Comparison of ENCODE assay signal across 7 cellular contexts in the genomic region with DNA sequence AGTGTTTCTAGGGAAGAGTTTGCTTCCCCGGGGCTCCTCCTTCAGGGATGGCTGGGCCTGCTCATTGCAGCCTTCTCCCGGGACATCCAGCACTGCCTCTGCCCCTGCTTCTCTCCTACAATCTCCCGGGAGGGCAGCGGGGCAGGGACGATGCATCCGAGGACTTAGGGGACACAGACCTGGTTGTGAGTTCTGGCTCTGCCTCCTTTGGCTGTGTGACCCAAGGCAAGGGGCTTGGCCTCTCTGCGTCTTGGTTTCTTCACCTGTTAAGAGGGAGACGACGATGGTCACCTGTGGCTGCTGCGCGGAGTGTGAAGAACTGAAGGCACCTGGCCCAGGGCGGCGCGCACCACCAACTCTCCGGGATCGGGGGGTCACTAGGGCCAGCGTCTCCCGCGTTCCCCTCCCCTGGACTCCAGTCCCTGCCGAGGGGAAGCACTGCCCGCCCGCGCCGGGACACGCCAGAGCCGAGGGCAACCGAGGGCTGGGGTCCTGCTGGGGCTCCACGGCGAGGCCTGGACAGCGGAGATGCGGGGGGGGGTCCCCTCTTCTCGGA. TPM values are rescaled to one million over a fixed set of nuclear protein-coding genes. Genes with fewer than 3 reads are reported as not detected.
DNase-seq lines count a peak whose midpoint lies in the region; ATAC-seq and TF ChIP-seq lines count a peak whose summit lies in the region.

No MANE protein-coding gene starts in this region.

- peak overlapping the region; percentile 48; the same call in 1 of the 2 replicates for H2AFZ ChIP-seq in GM23248
- H2AFZ ChIP-seq in SU-DHL-6 (ENCODE audit: low read depth, low read length, severe bottlenecking), result no peak overlapping the region

- no peaks in the 10 kb centered on the region; the same call in none of the 2 replicates for H3K27me3 ChIP-seq in GM23248 (replicated peaks; ENCODE audit: insufficient read depth)
- no peaks in the 10 kb centered on the region for H3K27me3 ChIP-seq in SU-DHL-6 (ENCODE audit: low read length)
- H3K27me3 ChIP-seq in gastrocnemius medialis, result peaks cover 0 to 5% (median 0%) of the 10 kb centered on the region in 3 donors

- H3K4me2 ChIP-seq in GM23248 (ENCODE audit: unreplicated experiment), result peak overlapping the region; percentile 75
- H3K4me2 ChIP-seq in SU-DHL-6 (ENCODE audit: low read depth, low read length, poor library complexity, severe bottlenecking), result peak overlapping the region; percentile 79

- ATAC-seq in left cardiac atrium, result peak; percentile 19 to 36
- ATAC-seq in gastrocnemius medialis, result peak; percentile 25 to 30
- no peak for ATAC-seq in GM21390 (IDR thresholded peaks at IDR 0.05; ENCODE audit: unreplicated experiment)
- no peak for ATAC-seq in GM21737 (IDR thresholded peaks at IDR 0.05; ENCODE audit: unreplicated experiment)

- H3K9ac ChIP-seq in GM23248 (peak overlapping the region; percentile 20; the same call in 1 of the 2 replicates), SU-DHL-6 (ENCODE audit: low read length) (peak overlapping the region; percentile 66)

- H3K9me3 ChIP-seq in GM23248 (ENCODE audit: low read depth) (no peaks in the 10 kb centered on the region), SU-DHL-6 (ENCODE audit: insufficient read depth, low read length) (no peaks in the 10 kb centered on the region), gastrocnemius medialis (no peaks in the 10 kb centered on the region)

- peak; percentile 12 for DNase-seq in GM23248
- DNase-seq in left cardiac atrium, result no peak
- no peak for DNase-seq in gastrocnemius medialis
- no peak for DNase-seq in globus pallidus (ENCODE audit: low spot score)

- in situ Hi-C loops in GM23248 (cut with MboI), result no loop called here
- in situ Hi-C loops in gastrocnemius medialis (cut with MboI; ENCODE audit: low sequenced_read_pairs in 4 of 4), result no loop called here

- no peaks in the 10 kb centered on the region for H3K9me2 ChIP-seq in GM23248 (ENCODE audit: insufficient read depth)
- H3K9me2 ChIP-seq in SU-DHL-6 (replicated peaks; ENCODE audit: insufficient read depth, low read length), result no peaks in the 10 kb centered on the region

- H3K27ac ChIP-seq in GM23248 (no peak overlapping the region), SU-DHL-6 (ENCODE audit: low read depth, low read length) (peak overlapping the region; percentile 25), gastrocnemius medialis (peak overlapping the region; percentile 63 to 77 (median 72))

- no peaks in the 10 kb centered on the region for H4K20me1 ChIP-seq in GM23248 (ENCODE audit: insufficient read depth)
- H4K20me1 ChIP-seq in SU-DHL-6 (ENCODE audit: low read depth, low read length), result no peaks in the 10 kb centered on the region

- H3K79me2 ChIP-seq in GM23248 (ENCODE audit: insufficient read depth) (no peaks in the 10 kb centered on the region), SU-DHL-6 (ENCODE audit: insufficient read depth, low read length) (peaks cover 13% of the 10 kb centered on the region; the same call in 1 of the 2 replicates)

- H3K4me1 ChIP-seq in GM23248 (ENCODE audit: insufficient read depth) (no peaks in the 10 kb centered on the region), gastrocnemius medialis (peaks cover 0 to 11% of the 10 kb centered on the region in 2 donors)

- H3F3A ChIP-seq in GM23248 (ENCODE audit: insufficient read depth) (no peaks in the 10 kb centered on the region), SU-DHL-6 (ENCODE audit: insufficient read depth) (peaks cover 12% of the 10 kb centered on the region)

- 11 to 14% methylated on average over 21 to 26 of the region's 32 CpGs for WGBS in GM23248 (ENCODE audit: low coverage in 1 of 2, low lambda C conversion rate in 2 of 2, missing lambda C conversion rate in 2 of 2), 2 experiments

- TF ChIP-seq POLR2A in gastrocnemius medialis (IDR thresholded peaks at IDR 0.05), result no peak

- intact Hi-C loops in left cardiac atrium (cut with DNase I), result no loop called here
- intact Hi-C loops in gastrocnemius medialis (cut with DNase I; ENCODE audit: low total_unique reads), result no loop called here

- no peak for TF ChIP-seq CTCF in SU-DHL-6 (IDR thresholded peaks at IDR 0.05; ENCODE audit: insufficient read depth, low read length, poor library complexity, severe bottlenecking)
- TF ChIP-seq CTCF in gastrocnemius medialis (IDR thresholded peaks at IDR 0.05 in 4 of 5, conservative IDR thresholded peaks at IDR 0.05 in 1 of 5), result no peak

- H3K4me3 ChIP-seq in GM23248 (peak overlapping the region; percentile 67), SU-DHL-6 (ENCODE audit: insufficient read depth, low read length, poor library complexity, severe bottlenecking) (peak overlapping the region; percentile 68), gastrocnemius medialis (peak overlapping the region; percentile 69 to 91 (median 74))

- H3K36me3 ChIP-seq in GM23248 (ENCODE audit: low read depth), result no peaks in the 10 kb centered on the region
- no peaks in the 10 kb centered on the region for H3K36me3 ChIP-seq in SU-DHL-6 (ENCODE audit: low read length)
- no peaks in the 10 kb centered on the region for H3K36me3 ChIP-seq in gastrocnemius medialis

RNA-seq across cellular contexts. Expression of gene HVCN1, which starts 0.4 kb away (rescaled TPM):
- total RNA-seq in GM23248 (2014; rRNA removed; shearing (Covaris generic)), result 4.1 and 7.6 TPM in 2 replicates
- polyA plus RNA-seq in GM23248 (2016; fragmentation: Nextera tagmentation; extraction: Ambion mirVana), result 3.0 and 3.1 TPM in 2 replicates
- total RNA-seq in left cardiac atrium, result 10 to 100 TPM; 10.4 to 44.7 TPM
- 1 to 10 TPM; 4.6 to 8.1 (median 5.8) TPM for total RNA-seq in gastrocnemius medialis

RNA-seq across cellular contexts. Expression of gene PPP1CC, which starts 54.2 kb away (rescaled TPM):
- 110 and 116 TPM in 2 replicates for total RNA-seq in GM23248 (2014; rRNA removed; shearing (Covaris generic))
- 37.4 and 41.8 TPM in 2 replicates for polyA plus RNA-seq in GM23248 (2016; fragmentation: Nextera tagmentation; extraction: Ambion mirVana)
- total RNA-seq in left cardiac atrium (100 to 1,000 TPM; 137 to 174 TPM), gastrocnemius medialis (100 to 1,000 TPM in 3 of 4 donors, 10 to 100 TPM in 1; 96.4 to 226 (median 154) TPM)

Comparison
In these comparisons a context has a peak if more than half of its experiments do, and no peak if none do; other contexts are left out.
1. ATAC-seq: peak in left cardiac atrium (2 of 2) and gastrocnemius medialis (2 of 2); none in GM21390 (single experiment) and GM21737 (single experiment).
2. Peak in every context shown above with its lines, with median percentiles within 50 percentile points of each other: H3K4me3 ChIP-seq.